22 cellular contexts compared by ENCODE assay signal in genomic region chr12:72276212-72276865, GRCh38. TPM values are rescaled to one million over a fixed set of nuclear protein-coding genes. Genes with fewer than 3 reads are reported as not detected.
A peak's percentile ranks its signal among the peaks of the same experiment; 100 is the strongest.
DNase-seq lines count a peak whose midpoint lies in the region; ATAC-seq, FAIRE-seq and TF ChIP-seq lines count a peak whose summit lies in the region.
"Had no signal": no experiment of that assay in that cellular context is flagged by ENCODE, and none has a peak within 500 bp of the region (broad histone marks: within the 10 kb centered on the region; RNA-seq: fewer than 3 reads in every experiment).

No MANE protein-coding gene starts in this region.

- H3K36me3 ChIP-seq in astrocyte (ENCODE audit: insufficient read depth, low read length), result no peaks in the 10 kb centered on the region
- H3K36me3 ChIP-seq: gastroesophageal sphincter, ovary had no signal

- H3K27ac ChIP-seq in astrocyte (ENCODE audit: low read depth, low read length), result no peak overlapping the region
- H3K27ac ChIP-seq: gastroesophageal sphincter had no signal

- H3K4me3 Mint-ChIP-seq in astrocyte (ENCODE audit: unreplicated experiment), result no peak overlapping the region
- H3K4me3 Mint-ChIP-seq: activated CD8-positive, alpha-beta T cell treated with anti-CD3 and anti-CD28 coated beads for 36 hours; activated T-cell treated with anti-CD3 and anti-CD28 coated beads, Interleukin-2, amount 50 U/mL, for 24 hours; CD4-positive, alpha-beta T cell; naive thymus-derived CD4-positive, alpha-beta T cell; stimulated activated naive B cell treated with anti-CD40 and anti-IgM and Interleukin-4, amounts not matched to agents 10 μg/mL and 1 μg/mL and 100 μg/mL, for 72 hours had no signal

- no peak for TF ChIP-seq POLR2A in GM18505 (IDR thresholded peaks at IDR 0.05; ENCODE audit: borderline replicate concordance, extremely low read depth, insufficient read depth, insufficient read length)

- no peaks in the 10 kb centered on the region for H3K9me3 ChIP-seq in astrocyte (ENCODE audit: insufficient read depth, low read depth, low read length)
- H3K9me3 ChIP-seq: gastroesophageal sphincter, ovary had no signal

- H4K20me1 ChIP-seq in astrocyte (ENCODE audit: insufficient read depth, low read length), result no peaks in the 10 kb centered on the region

- H3K4me1 Mint-ChIP-seq in astrocyte (ENCODE audit: low read depth, unreplicated experiment), result peaks cover 2% of the 10 kb centered on the region

- ATAC-seq in HG03378 (IDR thresholded peaks at IDR 0.05; ENCODE audit: unreplicated experiment) (no peak), GM18505 (IDR thresholded peaks at IDR 0.05; ENCODE audit: unreplicated experiment) (no peak), GM18868 (IDR thresholded peaks at IDR 0.05; ENCODE audit: unreplicated experiment) (no peak)
- ATAC-seq: activated CD8-positive, alpha-beta T cell treated with anti-CD3 and anti-CD28 coated beads for 36 hours; gastroesophageal sphincter; left cardiac atrium; naive thymus-derived CD4-positive, alpha-beta T cell; stimulated activated naive B cell treated with anti-CD40 and anti-IgM and Interleukin-4, amounts not matched to agents 10 μg/mL and 1 μg/mL and 100 μg/mL, for 72 hours had no signal

- H3K27me3 Mint-ChIP-seq in astrocyte (ENCODE audit: low read depth, unreplicated experiment), result peaks cover 30% of the 10 kb centered on the region

- DNase-seq in AG04449 (ENCODE audit: low read depth, low spot score) (no peak), G401 (ENCODE audit: low spot score) (peak; percentile 60), astrocyte (ENCODE audit: low read depth) (no peak), kidney glomerular epithelial cell (lab: John Stamatoyannopoulos, UW) (peak; percentile 48), GM20000 (ENCODE audit: low spot score) (no peak)
- DNase-seq: activated CD8-positive, alpha-beta T cell treated with anti-CD3 and anti-CD28 coated beads for 36 hours; activated naive CD4-positive, alpha-beta T cell treated with Interleukin-2 at 50 U/mL for 16 hours; activated T-cell treated with anti-CD3 and anti-CD28 coated beads, Interleukin-2, amount 50 U/mL, for 24 hours; CD4-positive, alpha-beta T cell; DMS79 treated with DMSO at 0.1 percent for 48 hours; effector CD4-positive, alpha-beta T cell; left cardiac atrium; naive thymus-derived CD4-positive, alpha-beta T cell; NCI-H1436 treated with DMSO at 0.1 percent for 48 hours; ovary; stimulated activated naive B cell treated with anti-CD40 and anti-IgM and Interleukin-4, amounts not matched to agents 10 μg/mL and 1 μg/mL and 100 μg/mL, for 72 hours; T-helper 9 cell had no signal

- POLR2A ChIA-PET in AG04449 (lab: Yijun Ruan, JAX), result no interaction called here

- H3K4me3 ChIP-seq in AG04449 (ENCODE audit: low read depth, low read length) (peak overlapping the region; percentile 16), astrocyte (ENCODE audit: insufficient read depth, low read depth, low read length) (peak overlapping the region; percentile 16)
- H3K4me3 ChIP-seq: gastroesophageal sphincter, ovary had no signal

- H3K4me1 ChIP-seq in astrocyte (ENCODE audit: insufficient read depth, low read length), result peaks cover 9% of the 10 kb centered on the region

- H3K36me3 Mint-ChIP-seq in astrocyte (ENCODE audit: low read depth, unreplicated experiment), result no peaks in the 10 kb centered on the region
- H3K36me3 Mint-ChIP-seq: naive thymus-derived CD4-positive, alpha-beta T cell; stimulated activated naive B cell treated with anti-CD40 and anti-IgM and Interleukin-4, amounts not matched to agents 10 μg/mL and 1 μg/mL and 100 μg/mL, for 72 hours had no signal

- no peak for FAIRE-seq in astrocyte (lab: Jason Lieb, UNC)

- no peaks in the 10 kb centered on the region for H3K27me3 ChIP-seq in astrocyte (ENCODE audit: insufficient read depth, low read length)
- H3K27me3 ChIP-seq: ovary had no signal

- H3K27ac Mint-ChIP-seq in astrocyte (ENCODE audit: unreplicated experiment), result no peak overlapping the region
- H3K27ac Mint-ChIP-seq: activated CD8-positive, alpha-beta T cell treated with anti-CD3 and anti-CD28 coated beads for 36 hours; activated T-cell treated with anti-CD3 and anti-CD28 coated beads, Interleukin-2, amount 50 U/mL, for 24 hours; CD4-positive, alpha-beta T cell; naive thymus-derived CD4-positive, alpha-beta T cell; stimulated activated naive B cell treated with anti-CD40 and anti-IgM and Interleukin-4, amounts not matched to agents 10 μg/mL and 1 μg/mL and 100 μg/mL, for 72 hours had no signal

- in situ Hi-C loops in G401 (cut with HindIII; ENCODE audit: low sequenced_read_pairs), result no loop called here

- H2AFZ ChIP-seq in astrocyte (ENCODE audit: low read depth, low read length), result no peak overlapping the region

- H3K79me2 ChIP-seq in astrocyte (ENCODE audit: insufficient read depth, low read length), result peaks cover 95% of the 10 kb centered on the region

- CTCF ChIA-PET in AG04449 (lab: Yijun Ruan, JAX), result interaction anchor here (1.8 to 7.2 kb wide), 3 partner anchors 7 to 70 kb away, joined by 7 to 62 read pairs (median 50); no protein-coding TSS in a partner anchor

- H3K4me2 ChIP-seq in astrocyte (ENCODE audit: low read length), result peak overlapping the region; percentile 96

- H3K9ac ChIP-seq in astrocyte (ENCODE audit: low read length), result peak overlapping the region; percentile 52

- no peaks in the 10 kb centered on the region for H3K9me3 Mint-ChIP-seq in astrocyte (ENCODE audit: unreplicated experiment)
- H3K9me3 Mint-ChIP-seq: activated CD8-positive, alpha-beta T cell treated with anti-CD3 and anti-CD28 coated beads for 36 hours; activated T-cell treated with anti-CD3 and anti-CD28 coated beads, Interleukin-2, amount 50 U/mL, for 24 hours; CD4-positive, alpha-beta T cell; stimulated activated naive B cell treated with anti-CD40 and anti-IgM and Interleukin-4, amounts not matched to agents 10 μg/mL and 1 μg/mL and 100 μg/mL, for 72 hours had no signal

- TF ChIP-seq CTCF in AG04449 (IDR thresholded peaks at IDR 0.05; ENCODE audit: insufficient read depth, low read length, missing control alignments) (no peak), astrocyte (IDR thresholded peaks at IDR 0.05; ENCODE audit: insufficient read depth, low read depth, low read length) (no peak), GM20000 (IDR thresholded peaks at IDR 0.05; ENCODE audit: extremely low read depth, missing control alignments) (no peak)

RNA-seq across cellular contexts. Expression of gene TRHDE, which starts 4.2 kb away (rescaled TPM):
- not detected in 2 replicates for total RNA-seq in G401 (2014; rRNA removed; shearing (Covaris generic))
- 0.87 and 1.4 TPM in 2 replicates for total RNA-seq in astrocyte
- total RNA-seq: activated CD8-positive, alpha-beta T cell treated with anti-CD3 and anti-CD28 coated beads for 36 hours; CD4-positive, alpha-beta T cell; naive thymus-derived CD4-positive, alpha-beta T cell; SK-MEL-5 had no signal

Comparison
In these comparisons a context has a peak if more than half of its experiments do, and no peak if none do; other contexts are left out.
1. DNase-seq: peak in G401 (single experiment) and kidney glomerular epithelial cell (single experiment); none in AG04449 (single experiment), astrocyte (single experiment) and GM20000 (single experiment).